15 cellular contexts compared by ENCODE assay signal in genomic region chr7:14191686-14192098, GRCh38.
DNase-seq lines count a peak whose midpoint lies in the region; ATAC-seq and TF ChIP-seq lines count a peak whose summit lies in the region.
"Had no signal": no experiment of that assay in that cellular context is flagged by ENCODE, and none has a peak within 500 bp of the region (broad histone marks: within the 10 kb centered on the region; RNA-seq: fewer than 3 reads in every experiment).

No MANE protein-coding gene starts in this region.

- TF ChIP-seq CTCF in heart left ventricle (IDR thresholded peaks at IDR 0.05) (no peak), PC-3 (conservative IDR thresholded peaks at IDR 0.05; ENCODE audit: low read depth, low read length) (no peak), cardiac fibroblast (IDR thresholded peaks at IDR 0.05; ENCODE audit: low read depth, low read length) (no peak)

- ATAC-seq in heart left ventricle (peak; percentile 49 to 69 (median 62)), Right ventricle myocardium inferior (no peak), PC-3 (peak; percentile 93)

- POLR2A ChIA-PET in PC-3 (lab: Charles Lee; ENCODE audit: unreplicated experiment), result no interaction called here

- WGBS in heart left ventricle, 4 donors, result 66 to 84% (median 70%) methylated on average over 4 of the region's 4 CpGs

- H3K36me3 ChIP-seq in heart left ventricle (no peaks in the 10 kb centered on the region), PC-3 (ENCODE audit: low read depth, low read length) (no peaks in the 10 kb centered on the region), SJCRH30 (no peaks in the 10 kb centered on the region)

- no peak overlapping the region for H3K9ac ChIP-seq in PC-3 (ENCODE audit: low read length)

- no peaks in the 10 kb centered on the region for H3K9me2 ChIP-seq in PC-3 (replicated peaks; ENCODE audit: low read length)

- H3K27me3 ChIP-seq in heart left ventricle, result no peaks in the 10 kb centered on the region
- H3K27me3 ChIP-seq in PC-3 (ENCODE audit: low read length), result no peaks in the 10 kb centered on the region
- no peaks in the 10 kb centered on the region for H3K27me3 ChIP-seq in SJCRH30

- H3K9me3 ChIP-seq in heart left ventricle (peaks cover 0 to 5% (median 0%) of the 10 kb centered on the region in 12 donors), PC-3 (ENCODE audit: low read length) (no peaks in the 10 kb centered on the region), SJCRH30 (replicated peaks) (no peaks in the 10 kb centered on the region)

- CTCF ChIA-PET in PC-3 (lab: Charles Lee), result interaction anchor here (0.6 kb wide), 2 partner anchors 15 to 500 kb away, joined by 3 to 4 read pairs; no protein-coding TSS in a partner anchor

- BruUV-seq in PC-3 (replicated peaks; lab: Mats Ljungman, UMichigan), result no TSS peak

- no peaks in the 10 kb centered on the region for H4K20me1 ChIP-seq in PC-3 (ENCODE audit: low read length)

- no peaks in the 10 kb centered on the region for H3K79me2 ChIP-seq in PC-3 (ENCODE audit: low read length)

- peaks cover 0 to 11% (median 6%) of the 10 kb centered on the region in 12 donors for H3K4me1 ChIP-seq in heart left ventricle
- peaks cover 17% of the 10 kb centered on the region for H3K4me1 ChIP-seq in PC-3 (ENCODE audit: insufficient read depth, low read length)
- H3K4me1 ChIP-seq in SJCRH30, result peaks cover 11% of the 10 kb centered on the region

- H3F3A ChIP-seq in PC-3 (ENCODE audit: low read length, unreplicated experiment), result no peaks in the 10 kb centered on the region

- H3K4me2 ChIP-seq in PC-3 (ENCODE audit: low read length), result no peak overlapping the region

- no peak overlapping the region for H2AFZ ChIP-seq in PC-3 (ENCODE audit: low read length)

- H3K4me3 ChIP-seq in heart left ventricle (no peak overlapping the region), PC-3 (ENCODE audit: low read length) (no peak overlapping the region), cardiac fibroblast (replicated peaks in 1 of 2; ENCODE audit: low read depth in 2 of 2, low read length in 2 of 2) (no peak overlapping the region), skeletal muscle cell (ENCODE audit: low read depth, low read length) (no peak overlapping the region), SJCRH30 (no peak overlapping the region)

- DNase-seq in heart left ventricle (no peak), Right ventricle myocardium inferior (ENCODE audit: missing footprints) (no peak), PC-3 (peak; percentile 85), cardiac fibroblast (ENCODE audit: low read depth in 2 of 2) (peak; percentile 14 to 76), skeletal muscle cell (ENCODE audit: low read depth) (peak; percentile 50), NAMALWA (ENCODE audit: low spot score) (no peak), activated T-cell treated with anti-CD3 and anti-CD28 coated beads for 4 hours (no peak), SJCRH30 (no peak)
- DNase-seq: 8988T; activated CD4-positive, alpha-beta T cell treated with anti-CD3 and anti-CD28 coated beads, Interleukin-2, amount 50 U/mL, for 4 hours; activated naive CD8-positive, alpha-beta T cell treated with anti-CD3 and anti-CD28 coated beads, Interleukin-2, amount 10 ng/mL, durations not matched to agents 7 days and 5 days; activated T-cell treated with anti-CD3 and anti-CD28 coated beads, Interleukin-2, amount 50 U/mL, for 24 hours; CD4-positive, CD25-positive, alpha-beta regulatory T cell; cerebellar nuclear complex; NCI-H1694 had no signal

- intact Hi-C loops in heart left ventricle (cut with DNase I), result loop anchor here in 1 of 10 donors (10.0 kb wide), 1 partner anchor 207 kb away; the partner anchor contains the start of gene ETV1
- intact Hi-C loops in Right ventricle myocardium inferior (cut with DNase I), result loop anchor here (10.0 kb wide), 1 partner anchor 223 kb away; no protein-coding TSS in a partner anchor
- intact Hi-C loops in PC-3 (cut with micrococcal nuclease), result loop anchor here (10.0 kb wide), 1 partner anchor 263 kb away; no protein-coding TSS in a partner anchor

- TF ChIP-seq POLR2A in heart left ventricle (IDR thresholded peaks at IDR 0.05), result no peak

- no peak overlapping the region for H3K27ac ChIP-seq in heart left ventricle
- H3K27ac ChIP-seq in PC-3 (ENCODE audit: low read length), result no peak overlapping the region
- H3K27ac ChIP-seq in SJCRH30, result no peak overlapping the region

Comparison
In these comparisons a context has a peak if more than half of its experiments do, and no peak if none do; other contexts are left out.
1. DNase-seq: peak in PC-3 (single experiment), cardiac fibroblast (2 of 2) and skeletal muscle cell (single experiment); none in heart left ventricle (0 of 5), Right ventricle myocardium inferior (single experiment), NAMALWA (single experiment), activated T-cell treated with anti-CD3 and anti-CD28 coated beads for 4 hours (single experiment) and SJCRH30 (0 of 2).